Comparison of ENCODE assay signal across 13 cellular contexts in genomic region chr13:30766957-30767603, GRCh38. TPM values are rescaled to one million over a fixed set of nuclear protein-coding genes. Genes with fewer than 3 reads are reported as not detected.
DNase-seq lines count a peak whose midpoint lies in the region; ATAC-seq and TF ChIP-seq lines count a peak whose summit lies in the region.
"Had no signal": no experiment of that assay in that cellular context is flagged by ENCODE, and none has a peak within 500 bp of the region (broad histone marks: within the 10 kb centered on the region; RNA-seq: fewer than 3 reads in every experiment).

No MANE protein-coding gene starts in this region.

- no peaks in the 10 kb centered on the region for H3K79me2 ChIP-seq in Loucy (ENCODE audit: insufficient read depth, low read length)
- no peaks in the 10 kb centered on the region for H3K79me2 ChIP-seq in hepatocyte
- H3K79me2 ChIP-seq in osteoblast (ENCODE audit: insufficient read depth, low read length) = no peaks in the 10 kb centered on the region

- peaks cover 18% of the 10 kb centered on the region for H3K4me1 ChIP-seq in Loucy (ENCODE audit: insufficient read depth, low read length, poor library complexity, severe bottlenecking)
- H3K4me1 ChIP-seq in hepatocyte (ENCODE audit: insufficient read depth) = no peaks in the 10 kb centered on the region
- no peaks in the 10 kb centered on the region for H3K4me1 ChIP-seq in osteoblast (ENCODE audit: insufficient read depth, low read length)

- H3K9me3 ChIP-seq in Loucy (ENCODE audit: insufficient read depth, low read depth, low read length) (no peaks in the 10 kb centered on the region), hepatocyte (ENCODE audit: low read depth) (no peaks in the 10 kb centered on the region), osteoblast (ENCODE audit: low read depth, low read length) (no peaks in the 10 kb centered on the region)

- H4K20me1 ChIP-seq in Loucy (ENCODE audit: insufficient read depth, low read length, poor library complexity, severe bottlenecking) (no peaks in the 10 kb centered on the region), hepatocyte (ENCODE audit: insufficient read depth, poor library complexity, severe bottlenecking) (no peaks in the 10 kb centered on the region), osteoblast (ENCODE audit: insufficient read depth, low read length) (no peaks in the 10 kb centered on the region)

- H3K4me3 ChIP-seq in GM06990 (replicated peaks; ENCODE audit: low read depth, low read length) (no peak overlapping the region), Loucy (ENCODE audit: low read length, poor library complexity, severe bottlenecking) (no peak overlapping the region), hepatocyte (no peak overlapping the region), osteoblast (ENCODE audit: insufficient read depth, low read length) (no peak overlapping the region)

- intact Hi-C loops in left ventricle myocardium superior (cut with micrococcal nuclease) = no loop called here

- H3K27me3 ChIP-seq in GM06990 (replicated peaks; ENCODE audit: control insufficient read depth, insufficient read depth, low read length) = no peaks in the 10 kb centered on the region
- no peaks in the 10 kb centered on the region for H3K27me3 ChIP-seq in Loucy (ENCODE audit: insufficient read depth, low read length, poor library complexity, severe bottlenecking)
- no peaks in the 10 kb centered on the region for H3K27me3 ChIP-seq in hepatocyte
- no peaks in the 10 kb centered on the region for H3K27me3 ChIP-seq in osteoblast (ENCODE audit: insufficient read depth, low read length)

- H3K36me3 ChIP-seq in GM06990 (ENCODE audit: control insufficient read depth, insufficient read depth, low read length) (peaks cover 2% of the 10 kb centered on the region; the same call in 1 of the 2 replicates), Loucy (ENCODE audit: insufficient read depth, low read length) (peaks cover 37% of the 10 kb centered on the region; the same call in 1 of the 2 replicates), hepatocyte (replicated peaks; ENCODE audit: insufficient read depth, low read depth) (no peaks in the 10 kb centered on the region), osteoblast (ENCODE audit: insufficient read depth, low read length) (no peaks in the 10 kb centered on the region)

- no peak overlapping the region for H3K9ac ChIP-seq in Loucy (ENCODE audit: low read depth, low read length, poor library complexity, severe bottlenecking)

- no peak for TF ChIP-seq CTCF in GM06990 (IDR thresholded peaks at IDR 0.05; ENCODE audit: insufficient read depth, low read length, poor library complexity, severe bottlenecking)
- peak; percentile 35 for TF ChIP-seq CTCF in Loucy (conservative IDR thresholded peaks at IDR 0.05; ENCODE audit: low read length)
- no peak for TF ChIP-seq CTCF in hepatocyte (IDR thresholded peaks at IDR 0.05; ENCODE audit: poor library complexity)
- TF ChIP-seq CTCF in osteoblast (IDR thresholded peaks at IDR 0.05; ENCODE audit: extremely low read depth, low read depth, low read length) = no peak

- peak; percentile 60 for ATAC-seq in GM21447 (IDR thresholded peaks at IDR 0.05; ENCODE audit: unreplicated experiment)
- no peak for ATAC-seq in left ventricle myocardium superior
- no peak for ATAC-seq in HG02840 (IDR thresholded peaks at IDR 0.05; ENCODE audit: low FRiP score, unreplicated experiment)

- H2AFZ ChIP-seq in Loucy (ENCODE audit: low read length) (no peak overlapping the region), hepatocyte (no peak overlapping the region), osteoblast (ENCODE audit: low read length) (no peak overlapping the region)

- H3K27ac ChIP-seq in hepatocyte (peak overlapping the region; percentile 35), osteoblast (ENCODE audit: low read depth, low read length) (no peak overlapping the region)

- WGBS in hepatocyte (ENCODE audit: low lambda C conversion rate, missing lambda C conversion rate) = 53% methylated on average over 5 of the region's 5 CpGs

- H3K9me2 ChIP-seq in Loucy (replicated peaks; ENCODE audit: low read depth, low read length) (no peaks in the 10 kb centered on the region), hepatocyte (replicated peaks; ENCODE audit: insufficient read depth) (no peaks in the 10 kb centered on the region)

- DNase-seq in GM06990 (ENCODE audit: extremely low read depth, insufficient read length) = peak; percentile 33
- peak; percentile 17 for DNase-seq in hepatocyte (ENCODE audit: low spot score)
- no peak for DNase-seq in left ventricle myocardium superior
- no peak for DNase-seq in osteoblast (ENCODE audit: insufficient read length, low spot score, missing footprints)
- no peak for DNase-seq in NCI-H446 treated with DMSO at 0.1 percent for 48 hours (lab: John Stamatoyannopoulos, UW)
- DNase-seq: activated naive CD4-positive, alpha-beta T cell; Kasumi-1; NCI-H774; stimulated activated CD4-positive, alpha-beta T cell treated with anti-CD3 and anti-CD28 coated beads, Interleukin-2, amount 100 ng/mL, for 48 hours; trophoblast cell had no signal

- H3K4me2 ChIP-seq in Loucy (ENCODE audit: low read depth, low read length, poor library complexity, severe bottlenecking) = peak overlapping the region; percentile 13
- no peak overlapping the region for H3K4me2 ChIP-seq in hepatocyte
- H3K4me2 ChIP-seq in osteoblast (ENCODE audit: insufficient read depth, low read length) = no peak overlapping the region

- H3F3A ChIP-seq in Loucy (ENCODE audit: low read depth) = no peaks in the 10 kb centered on the region; the same call in 1 of the 2 replicates

RNA-seq across cellular contexts. Expression of gene ALOX5AP, which starts 31.7 kb away (rescaled TPM):
- total RNA-seq in hepatocyte (3.3 and 7.5 TPM in 2 replicates), left ventricle myocardium superior (10.1 TPM), osteoblast (0.29 TPM in 1 of 2 replicates, not detected in the other)
- polyA plus RNA-seq in hepatocyte = 10.1 and 17.2 TPM in 2 replicates

Comparison
In these comparisons a context has a peak if more than half of its experiments do, and no peak if none do; other contexts are left out.
1. DNase-seq: peak in GM06990 (single experiment) and hepatocyte (single experiment); none in left ventricle myocardium superior (single experiment), osteoblast (single experiment) and NCI-H446 treated with DMSO at 0.1 percent for 48 hours (single experiment).